ENCODE assay signal across 1 cellular context in genomic region chr10:130804778-130805634, GRCh38.
TF ChIP-seq lines count a peak whose summit lies in the region.

No MANE protein-coding gene starts in this region.

TF ChIP-seq in SK-N-SH, 30 proteins besides CTCF, POLR2A, EP300 and RAD21 (continued from another document):
- TF ChIP-seq ZBTB33 (IDR thresholded peaks at IDR 0.05; ENCODE audit: borderline replicate concordance, low read depth) = no peak
- TF ChIP-seq USF2 (IDR thresholded peaks at IDR 0.05; ENCODE audit: borderline replicate concordance, low read depth, low read length) = no peak
- TF ChIP-seq, protein P1, sequence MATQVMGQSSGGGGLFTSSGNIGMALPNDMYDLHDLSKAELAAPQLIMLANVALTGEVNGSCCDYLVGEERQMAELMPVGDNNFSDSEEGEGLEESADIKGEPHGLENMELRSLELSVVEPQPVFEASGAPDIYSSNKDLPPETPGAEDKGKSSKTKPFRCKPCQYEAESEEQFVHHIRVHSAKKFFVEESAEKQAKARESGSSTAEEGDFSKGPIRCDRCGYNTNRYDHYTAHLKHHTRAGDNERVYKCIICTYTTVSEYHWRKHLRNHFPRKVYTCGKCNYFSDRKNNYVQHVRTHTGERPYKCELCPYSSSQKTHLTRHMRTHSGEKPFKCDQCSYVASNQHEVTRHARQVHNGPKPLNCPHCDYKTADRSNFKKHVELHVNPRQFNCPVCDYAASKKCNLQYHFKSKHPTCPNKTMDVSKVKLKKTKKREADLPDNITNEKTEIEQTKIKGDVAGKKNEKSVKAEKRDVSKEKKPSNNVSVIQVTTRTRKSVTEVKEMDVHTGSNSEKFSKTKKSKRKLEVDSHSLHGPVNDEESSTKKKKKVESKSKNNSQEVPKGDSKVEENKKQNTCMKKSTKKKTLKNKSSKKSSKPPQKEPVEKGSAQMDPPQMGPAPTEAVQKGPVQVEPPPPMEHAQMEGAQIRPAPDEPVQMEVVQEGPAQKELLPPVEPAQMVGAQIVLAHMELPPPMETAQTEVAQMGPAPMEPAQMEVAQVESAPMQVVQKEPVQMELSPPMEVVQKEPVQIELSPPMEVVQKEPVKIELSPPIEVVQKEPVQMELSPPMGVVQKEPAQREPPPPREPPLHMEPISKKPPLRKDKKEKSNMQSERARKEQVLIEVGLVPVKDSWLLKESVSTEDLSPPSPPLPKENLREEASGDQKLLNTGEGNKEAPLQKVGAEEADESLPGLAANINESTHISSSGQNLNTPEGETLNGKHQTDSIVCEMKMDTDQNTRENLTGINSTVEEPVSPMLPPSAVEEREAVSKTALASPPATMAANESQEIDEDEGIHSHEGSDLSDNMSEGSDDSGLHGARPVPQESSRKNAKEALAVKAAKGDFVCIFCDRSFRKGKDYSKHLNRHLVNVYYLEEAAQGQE (IDR thresholded peaks at IDR 0.05; ENCODE audit: low read depth, low read length) = no peak
- TF ChIP-seq TEAD4 (IDR thresholded peaks at IDR 0.05; ENCODE audit: borderline replicate concordance, insufficient read depth) = no peak
- TF ChIP-seq RXRA (IDR thresholded peaks at IDR 0.05; ENCODE audit: borderline replicate concordance, low read depth) = no peak
- no peak for TF ChIP-seq SMC3 (IDR thresholded peaks at IDR 0.05; ENCODE audit: low read depth, low read length)
- no peak for TF ChIP-seq MXI1 (IDR thresholded peaks at IDR 0.05; ENCODE audit: low read depth, low read length)
